1 cellular context compared by ENCODE assay signal in genomic region chr4:88448366-88448765, GRCh38. TPM values are rescaled to one million over a fixed set of nuclear protein-coding genes. Genes with fewer than 3 reads are reported as not detected.
"Had no signal": no experiment of that assay in that cellular context is flagged by ENCODE, and none has a peak within 500 bp of the region (broad histone marks: within the 10 kb centered on the region; RNA-seq: fewer than 3 reads in every experiment).

No MANE protein-coding gene starts in this region.

RNA-seq across cellular contexts. Expression of gene HERC5, which starts 8.6 kb away (rescaled TPM):
- total RNA-seq: OCI-LY7 had no signal
